ENCODE assay signal across 14 cellular contexts in genomic region chr7:101915000-101915399, GRCh38.
DNase-seq lines count a peak whose midpoint lies in the region; ATAC-seq and TF ChIP-seq lines count a peak whose summit lies in the region.
"Had no signal": no experiment of that assay in that cellular context is flagged by ENCODE, and none has a peak within 500 bp of the region (broad histone marks: within the 10 kb centered on the region; RNA-seq: fewer than 3 reads in every experiment).

No MANE protein-coding gene starts in this region.

- H3K36me3 Mint-ChIP-seq in GM23338 (ENCODE audit: low read depth) = peaks cover 38% of the 10 kb centered on the region
- peaks cover 20% of the 10 kb centered on the region for H3K36me3 Mint-ChIP-seq in WTC11
- H3K36me3 Mint-ChIP-seq: activated CD8-positive, alpha-beta memory T cell treated with anti-CD3 and anti-CD28 coated beads, Interleukin-2, amount 10 ng/mL, durations not matched to agents 7 days and 5 days had no signal

- H3K4me1 Mint-ChIP-seq in GM23338 = peaks cover 34% of the 10 kb centered on the region
- peaks cover 47% of the 10 kb centered on the region for H3K4me1 Mint-ChIP-seq in WTC11
- H3K4me1 Mint-ChIP-seq: activated CD8-positive, alpha-beta memory T cell treated with anti-CD3 and anti-CD28 coated beads, Interleukin-2, amount 10 ng/mL, durations not matched to agents 7 days and 5 days had no signal

- TF ChIP-seq CTCF in GM23338 (conservative IDR thresholded peaks at IDR 0.05; ENCODE audit: low read depth in 2 of 2) (0 out of 4 replicates have a peak, but pooled peaks of 1 of the 2 experiments have one; percentile 15), WTC11 (IDR thresholded peaks at IDR 0.05) (no peak), smooth muscle cell (IDR thresholded peaks at IDR 0.05; ENCODE audit: borderline replicate concordance, insufficient read depth, poor library complexity, severe bottlenecking) (no peak)

- 82% methylated on average over 15 of the region's 15 CpGs for WGBS in smooth muscle cell (ENCODE audit: low lambda C conversion rate)

- no peaks in the 10 kb centered on the region for H3K9me2 ChIP-seq in GM23338 (ENCODE audit: insufficient read depth)

- peaks cover 18% of the 10 kb centered on the region; the same call in 1 of the 2 replicates for H4K20me1 ChIP-seq in GM23338 (replicated peaks; ENCODE audit: insufficient read depth)
- peaks cover 87% of the 10 kb centered on the region for H4K20me1 ChIP-seq in smooth muscle cell (ENCODE audit: low read depth)

- H3K4me1 ChIP-seq in GM23338 (ENCODE audit: insufficient read depth) (peaks cover 19% of the 10 kb centered on the region), iPS-15b (ENCODE audit: control insufficient read depth, insufficient read depth, low read length) (peaks cover 7% of the 10 kb centered on the region), smooth muscle cell (ENCODE audit: low read depth) (peaks cover 8% of the 10 kb centered on the region)

- H3K27ac Mint-ChIP-seq in GM23338 = 0 out of 2 replicates have a peak overlapping the region, but pooled peaks have one; percentile 52
- peak overlapping the region; percentile 96; the same call in 1 of the 2 replicates for H3K27ac Mint-ChIP-seq in WTC11
- H3K27ac Mint-ChIP-seq: activated B cell treated with CpG ODN at 0.5 μM for 24 hours; activated CD8-positive, alpha-beta memory T cell treated with anti-CD3 and anti-CD28 coated beads, Interleukin-2, amount 10 ng/mL, durations not matched to agents 7 days and 5 days had no signal

- H3K79me2 ChIP-seq in GM23338 (replicated peaks; ENCODE audit: insufficient read depth) (peaks cover 96% of the 10 kb centered on the region), smooth muscle cell (ENCODE audit: low read depth) (peaks cover 84% of the 10 kb centered on the region)

- H3K36me3 ChIP-seq in GM23338 (ENCODE audit: insufficient read depth) = peaks cover 4% of the 10 kb centered on the region
- H3K36me3 ChIP-seq in iPS-15b (ENCODE audit: control insufficient read depth, insufficient read depth, low read length) = peaks cover 14% of the 10 kb centered on the region
- no peaks in the 10 kb centered on the region for H3K36me3 ChIP-seq in smooth muscle cell (ENCODE audit: low read depth)

- H3K9me3 Mint-ChIP-seq in GM23338 (no peaks in the 10 kb centered on the region), WTC11 (no peaks in the 10 kb centered on the region)
- H3K9me3 Mint-ChIP-seq: activated B cell treated with CpG ODN at 0.5 μM for 24 hours had no signal

- no peak overlapping the region for H3K4me3 Mint-ChIP-seq in GM23338
- H3K4me3 Mint-ChIP-seq in WTC11 = no peak overlapping the region
- H3K4me3 Mint-ChIP-seq: activated B cell treated with CpG ODN at 0.5 μM for 24 hours; activated CD8-positive, alpha-beta memory T cell treated with anti-CD3 and anti-CD28 coated beads, Interleukin-2, amount 10 ng/mL, durations not matched to agents 7 days and 5 days had no signal

- ATAC-seq in GM23338 = no peak; the same call in 2 of the 3 replicates
- ATAC-seq in WTC11 = peak; percentile 34
- no peak for ATAC-seq in GM18511 (IDR thresholded peaks at IDR 0.05; ENCODE audit: unreplicated experiment)
- ATAC-seq in GM19455 (IDR thresholded peaks at IDR 0.05; ENCODE audit: unreplicated experiment) = no peak
- ATAC-seq: activated CD8-positive, alpha-beta memory T cell treated with anti-CD3 and anti-CD28 coated beads, Interleukin-2, amount 10 ng/mL, durations not matched to agents 7 days and 5 days had no signal

- no peak overlapping the region for H3K4me2 ChIP-seq in GM23338
- no peak overlapping the region for H3K4me2 ChIP-seq in smooth muscle cell

- H3K27ac ChIP-seq in GM23338 (ENCODE audit: low read depth) (peak overlapping the region; percentile 59; the same call in 1 of the 2 replicates), smooth muscle cell (ENCODE audit: low read depth) (peak overlapping the region; percentile 35)

- CTCF ChIA-PET in WTC11 (lab: Charles Lee) = interaction anchor here (1.2 kb wide), 1 partner anchor 34 kb away, joined by 3 read pairs; no protein-coding TSS in a partner anchor

- POLR2A ChIA-PET in WTC11 (lab: Charles Lee) = no interaction called here

- H3F3A ChIP-seq in GM23338 (replicated peaks; ENCODE audit: low read depth) (no peaks in the 10 kb centered on the region), smooth muscle cell (ENCODE audit: low read depth) (peaks cover 9% of the 10 kb centered on the region)

- H3K27me3 Mint-ChIP-seq in GM23338 (ENCODE audit: insufficient read depth, low read depth, poor library complexity) (peaks cover 4% of the 10 kb centered on the region), WTC11 (ENCODE audit: low read depth) (no peaks in the 10 kb centered on the region)
- H3K27me3 Mint-ChIP-seq: activated B cell treated with CpG ODN at 0.5 μM for 24 hours; activated CD8-positive, alpha-beta memory T cell treated with anti-CD3 and anti-CD28 coated beads, Interleukin-2, amount 10 ng/mL, durations not matched to agents 7 days and 5 days had no signal

- H2AFZ ChIP-seq in GM23338 = no peak overlapping the region
- H2AFZ ChIP-seq in smooth muscle cell (ENCODE audit: low read depth) = no peak overlapping the region

- H3K9ac ChIP-seq in iPS-15b (ENCODE audit: low read depth, low read length) = peak overlapping the region; percentile 24
- H3K9ac ChIP-seq in smooth muscle cell (ENCODE audit: low read depth) = no peak overlapping the region

- H3K27me3 ChIP-seq in GM23338 (ENCODE audit: insufficient read depth) (no peaks in the 10 kb centered on the region), iPS-15b (ENCODE audit: control insufficient read depth, insufficient read depth, low read length) (no peaks in the 10 kb centered on the region), smooth muscle cell (ENCODE audit: low read depth) (no peaks in the 10 kb centered on the region)
- H3K27me3 ChIP-seq: stomach had no signal

- H3K4me3 ChIP-seq in GM23338 (no peak overlapping the region), iPS-15b (ENCODE audit: low read depth, low read length) (no peak overlapping the region), smooth muscle cell (no peak overlapping the region)
- H3K4me3 ChIP-seq: stomach had no signal

- DNase-seq in GM23338 (ENCODE audit: low spot score) (no peak), WTC11 (ENCODE audit: low spot score) (no peak), smooth muscle cell (lab: John Stamatoyannopoulos, UW; ENCODE audit: unreplicated experiment) (no peak), COLO668 (lab: John Stamatoyannopoulos, UW; ENCODE audit: unreplicated experiment) (no peak)
- DNase-seq: activated B cell treated with CpG ODN at 0.5 μM for 24 hours; activated CD8-positive, alpha-beta memory T cell treated with anti-CD3 and anti-CD28 coated beads, Interleukin-2, amount 10 ng/mL, durations not matched to agents 7 days and 5 days; activated effector memory CD4-positive, alpha-beta T cell treated with Interleukin-2 at 50 U/mL for 16 hours; amniotic stem cell; NCI-H187; NCI-H748 treated with DMSO at 0.1 percent for 48 hours; stomach had no signal

- no peaks in the 10 kb centered on the region for H3K9me3 ChIP-seq in iPS-15b (ENCODE audit: control insufficient read depth, insufficient read depth, low read length)
- H3K9me3 ChIP-seq in smooth muscle cell (replicated peaks; ENCODE audit: low read depth) = no peaks in the 10 kb centered on the region
- H3K9me3 ChIP-seq: stomach had no signal

TF ChIP-seq in GM23338, 12 proteins besides CTCF, POLR2A, EP300 and RAD21 (continues in another document):
- no peak for TF ChIP-seq EZH2 (IDR thresholded peaks at IDR 0.05; ENCODE audit: low read depth, unreplicated experiment)
- TF ChIP-seq NANOG (IDR thresholded peaks at IDR 0.05; ENCODE audit: borderline replicate concordance) = no peak

TF ChIP-seq in WTC11, 78 proteins besides CTCF, POLR2A, EP300 and RAD21:
- TF ChIP-seq NFYB (CRISPR knock-in tag; conservative IDR thresholded peaks at IDR 0.05; ENCODE audit: low read depth) (no peak), TCF7 (CRISPR knock-in tag; IDR thresholded peaks at IDR 0.05; ENCODE audit: low read depth) (no peak), TP53 (CRISPR knock-in tag; IDR thresholded peaks at IDR 0.05) (no peak), ATF6 (CRISPR knock-in tag; IDR thresholded peaks at IDR 0.05) (no peak)
